ENCODE assay signal across 9 cellular contexts in the genomic region with DNA sequence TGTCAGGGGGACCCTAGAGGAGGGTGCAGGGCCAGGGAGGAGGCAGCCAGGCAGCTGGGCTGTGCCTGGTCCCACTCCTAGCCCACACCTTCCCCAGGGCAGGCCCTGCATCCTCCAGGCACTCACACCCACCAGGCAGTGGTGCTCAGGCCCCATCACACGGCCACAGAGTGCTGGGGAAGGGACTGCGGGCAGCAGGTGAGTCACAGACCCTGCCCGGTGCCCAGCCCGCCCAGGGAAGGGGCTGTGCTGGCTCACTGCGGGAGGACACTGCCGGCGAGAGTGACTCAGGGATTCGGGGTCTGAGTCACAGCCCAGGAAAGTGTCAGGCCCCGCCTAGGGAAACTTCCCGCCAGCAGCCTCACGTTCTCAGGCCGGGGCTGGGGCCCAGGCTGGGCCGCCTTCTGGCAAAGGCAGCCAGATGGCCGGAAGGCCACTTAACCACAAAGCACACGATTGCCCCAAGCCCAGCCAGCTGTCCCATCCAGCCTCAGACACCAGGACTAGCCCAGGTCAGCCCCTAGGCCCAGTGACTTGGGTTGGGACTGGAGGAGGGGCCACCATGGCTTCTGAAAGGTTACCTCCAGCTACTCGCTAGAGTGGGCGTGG. TPM values are rescaled to one million over a fixed set of nuclear protein-coding genes. Genes with fewer than 3 reads are reported as not detected.
DNase-seq lines count a peak whose midpoint lies in the region; ATAC-seq lines count a peak whose summit lies in the region.
"Had no signal": no experiment of that assay in that cellular context is flagged by ENCODE, and none has a peak within 500 bp of the region (broad histone marks: within the 10 kb centered on the region; RNA-seq: fewer than 3 reads in every experiment).

No MANE protein-coding gene starts in this region.

- peaks cover 12% of the 10 kb centered on the region for H3K4me1 Mint-ChIP-seq in activated naive CD8-positive, alpha-beta T cell (ENCODE audit: low read depth)

- peaks cover 43% of the 10 kb centered on the region for H3K36me3 ChIP-seq in SJSA1
- H3K36me3 ChIP-seq: HAP-1 had no signal

- H3K27me3 Mint-ChIP-seq in activated naive CD8-positive, alpha-beta T cell = no peaks in the 10 kb centered on the region

- H3K4me1 ChIP-seq in SJSA1 (replicated peaks) = peaks cover 46% of the 10 kb centered on the region

- ATAC-seq in GM19328 (IDR thresholded peaks at IDR 0.05; ENCODE audit: unreplicated experiment) (peak; percentile 72), HG03354 (IDR thresholded peaks at IDR 0.05; ENCODE audit: poor library complexity, severe bottlenecking, unreplicated experiment) (peak; percentile 85), left cardiac atrium (peak; percentile 86 to 89)

- no peaks in the 10 kb centered on the region for H3K27me3 ChIP-seq in SJSA1 (replicated peaks)

- no peaks in the 10 kb centered on the region for H3K9me3 ChIP-seq in SJSA1 (replicated peaks)
- H3K9me3 ChIP-seq: HAP-1 had no signal

- H3K4me3 Mint-ChIP-seq in activated naive CD8-positive, alpha-beta T cell = no peak overlapping the region

- H3K27ac Mint-ChIP-seq in activated naive CD8-positive, alpha-beta T cell = peak overlapping the region; percentile 41

- DNase-seq in AML-193 (lab: John Stamatoyannopoulos, UW) = peak; percentile 88 to 92
- DNase-seq in SJSA1 (ENCODE audit: low read depth in 1 of 2, low spot score in 2 of 2) = peak; percentile 97 to 98
- DNase-seq in left cardiac atrium = peak; percentile 94
- peak; percentile 92 for DNase-seq in skeletal muscle cell (ENCODE audit: low read depth)
- no peak for DNase-seq in NK-92 treated with Interleukin-12 subunit alpha and Interleukin-12 subunit beta, amount 100 ng/mL, for 24 hours (lab: John Stamatoyannopoulos, UW)

- peak overlapping the region; percentile 67 for H3K27ac ChIP-seq in SJSA1

- no peaks in the 10 kb centered on the region for H3K9me3 Mint-ChIP-seq in activated naive CD8-positive, alpha-beta T cell (ENCODE audit: low read depth)

- H3K36me3 Mint-ChIP-seq in activated naive CD8-positive, alpha-beta T cell = peaks cover 2% of the 10 kb centered on the region

- H3K4me3 ChIP-seq in SJSA1 (no peak overlapping the region), skeletal muscle cell (ENCODE audit: low read depth, low read length) (no peak overlapping the region)
- H3K4me3 ChIP-seq: HAP-1 had no signal

- intact Hi-C loops in left cardiac atrium (cut with DNase I) = no loop called here

RNA-seq across cellular contexts. Expression of a gene that starts 42.2 kb away (rescaled TPM):
- 68.6 and 76.5 TPM in 2 replicates for total RNA-seq in SJSA1 (2014; rRNA removed; shearing (Covaris generic))
- total RNA-seq in left cardiac atrium = 10 to 100 TPM; 16.2 to 23.6 TPM
